ENCODE assay signal across 8 cellular contexts in genomic region chr5:62956597-62956996, GRCh38.
"Had no signal": no experiment of that assay in that cellular context is flagged by ENCODE, and none has a peak within 500 bp of the region (broad histone marks: within the 10 kb centered on the region; RNA-seq: fewer than 3 reads in every experiment).

No MANE protein-coding gene starts in this region.

- H3K4me3 ChIP-seq: GM12878 had no signal

- DNase-seq: GDM1, GF-D8 had no signal

- FAIRE-seq: G401.6, GM12878, GM12891, GM12892, GM18507, GM19239 had no signal

- ATAC-seq: GM12878 had no signal
